Comparison of ENCODE assay signal across 1 cellular context in the genomic region with DNA sequence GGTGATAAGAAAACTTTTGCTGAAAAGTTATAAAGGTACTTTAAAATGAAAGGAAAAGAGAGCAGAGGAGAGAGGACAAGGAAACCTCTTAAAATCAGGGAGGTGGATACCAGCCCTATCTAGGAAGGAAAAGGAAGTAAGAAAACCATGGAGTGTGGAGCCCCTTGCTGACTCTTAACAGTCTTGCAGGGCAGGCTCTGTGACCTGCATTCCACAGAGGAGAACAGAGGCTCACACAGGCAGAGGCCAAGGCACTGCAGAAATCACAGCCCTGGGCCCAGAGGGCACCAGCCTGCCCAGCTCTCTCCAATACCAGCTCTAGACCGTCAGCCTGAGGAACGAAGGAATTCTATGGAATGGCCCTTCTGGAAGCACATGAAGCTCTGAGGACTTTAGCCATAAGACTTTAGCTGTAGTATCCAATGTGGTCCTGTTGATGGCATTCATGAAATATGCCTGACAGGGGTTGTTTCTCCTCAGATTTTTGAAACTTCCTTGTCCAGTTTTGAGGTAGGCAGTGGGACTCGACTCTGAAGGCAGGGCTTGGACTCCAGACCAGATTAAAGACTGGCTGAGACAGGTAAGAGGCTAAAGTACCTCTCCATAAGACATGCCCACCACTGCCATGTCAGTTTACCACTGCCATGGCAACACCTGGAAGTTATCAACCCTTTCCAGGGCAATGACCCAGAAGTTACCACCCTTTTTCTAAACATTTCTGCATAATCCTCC.
TF ChIP-seq lines count a peak whose summit lies in the region.

No MANE protein-coding gene starts in this region.

TF ChIP-seq in H1, 55 proteins besides CTCF, POLR2A, EP300 and RAD21 (continued from another document):
- TF ChIP-seq RNF2 (IDR thresholded peaks at IDR 0.05; ENCODE audit: borderline replicate concordance, low read depth, low read length, missing control alignments, poor library complexity, severe bottlenecking) (no peak), KDM4A (IDR thresholded peaks at IDR 0.05; ENCODE audit: low read depth, low read length, severe bottlenecking) (no peak), SUZ12 (IDR thresholded peaks at IDR 0.05; ENCODE audit: low read length) (no peak), BRCA1 (IDR thresholded peaks at IDR 0.05; ENCODE audit: low read depth, low read length) (no peak), TEAD4 (IDR thresholded peaks at IDR 0.05; ENCODE audit: low read depth, low read length) (no peak), ASH2L (IDR thresholded peaks at IDR 0.05; ENCODE audit: low read length) (no peak), TAF1 (IDR thresholded peaks at IDR 0.05; ENCODE audit: low read depth, low read length) (no peak)
- TF ChIP-seq, protein P1, sequence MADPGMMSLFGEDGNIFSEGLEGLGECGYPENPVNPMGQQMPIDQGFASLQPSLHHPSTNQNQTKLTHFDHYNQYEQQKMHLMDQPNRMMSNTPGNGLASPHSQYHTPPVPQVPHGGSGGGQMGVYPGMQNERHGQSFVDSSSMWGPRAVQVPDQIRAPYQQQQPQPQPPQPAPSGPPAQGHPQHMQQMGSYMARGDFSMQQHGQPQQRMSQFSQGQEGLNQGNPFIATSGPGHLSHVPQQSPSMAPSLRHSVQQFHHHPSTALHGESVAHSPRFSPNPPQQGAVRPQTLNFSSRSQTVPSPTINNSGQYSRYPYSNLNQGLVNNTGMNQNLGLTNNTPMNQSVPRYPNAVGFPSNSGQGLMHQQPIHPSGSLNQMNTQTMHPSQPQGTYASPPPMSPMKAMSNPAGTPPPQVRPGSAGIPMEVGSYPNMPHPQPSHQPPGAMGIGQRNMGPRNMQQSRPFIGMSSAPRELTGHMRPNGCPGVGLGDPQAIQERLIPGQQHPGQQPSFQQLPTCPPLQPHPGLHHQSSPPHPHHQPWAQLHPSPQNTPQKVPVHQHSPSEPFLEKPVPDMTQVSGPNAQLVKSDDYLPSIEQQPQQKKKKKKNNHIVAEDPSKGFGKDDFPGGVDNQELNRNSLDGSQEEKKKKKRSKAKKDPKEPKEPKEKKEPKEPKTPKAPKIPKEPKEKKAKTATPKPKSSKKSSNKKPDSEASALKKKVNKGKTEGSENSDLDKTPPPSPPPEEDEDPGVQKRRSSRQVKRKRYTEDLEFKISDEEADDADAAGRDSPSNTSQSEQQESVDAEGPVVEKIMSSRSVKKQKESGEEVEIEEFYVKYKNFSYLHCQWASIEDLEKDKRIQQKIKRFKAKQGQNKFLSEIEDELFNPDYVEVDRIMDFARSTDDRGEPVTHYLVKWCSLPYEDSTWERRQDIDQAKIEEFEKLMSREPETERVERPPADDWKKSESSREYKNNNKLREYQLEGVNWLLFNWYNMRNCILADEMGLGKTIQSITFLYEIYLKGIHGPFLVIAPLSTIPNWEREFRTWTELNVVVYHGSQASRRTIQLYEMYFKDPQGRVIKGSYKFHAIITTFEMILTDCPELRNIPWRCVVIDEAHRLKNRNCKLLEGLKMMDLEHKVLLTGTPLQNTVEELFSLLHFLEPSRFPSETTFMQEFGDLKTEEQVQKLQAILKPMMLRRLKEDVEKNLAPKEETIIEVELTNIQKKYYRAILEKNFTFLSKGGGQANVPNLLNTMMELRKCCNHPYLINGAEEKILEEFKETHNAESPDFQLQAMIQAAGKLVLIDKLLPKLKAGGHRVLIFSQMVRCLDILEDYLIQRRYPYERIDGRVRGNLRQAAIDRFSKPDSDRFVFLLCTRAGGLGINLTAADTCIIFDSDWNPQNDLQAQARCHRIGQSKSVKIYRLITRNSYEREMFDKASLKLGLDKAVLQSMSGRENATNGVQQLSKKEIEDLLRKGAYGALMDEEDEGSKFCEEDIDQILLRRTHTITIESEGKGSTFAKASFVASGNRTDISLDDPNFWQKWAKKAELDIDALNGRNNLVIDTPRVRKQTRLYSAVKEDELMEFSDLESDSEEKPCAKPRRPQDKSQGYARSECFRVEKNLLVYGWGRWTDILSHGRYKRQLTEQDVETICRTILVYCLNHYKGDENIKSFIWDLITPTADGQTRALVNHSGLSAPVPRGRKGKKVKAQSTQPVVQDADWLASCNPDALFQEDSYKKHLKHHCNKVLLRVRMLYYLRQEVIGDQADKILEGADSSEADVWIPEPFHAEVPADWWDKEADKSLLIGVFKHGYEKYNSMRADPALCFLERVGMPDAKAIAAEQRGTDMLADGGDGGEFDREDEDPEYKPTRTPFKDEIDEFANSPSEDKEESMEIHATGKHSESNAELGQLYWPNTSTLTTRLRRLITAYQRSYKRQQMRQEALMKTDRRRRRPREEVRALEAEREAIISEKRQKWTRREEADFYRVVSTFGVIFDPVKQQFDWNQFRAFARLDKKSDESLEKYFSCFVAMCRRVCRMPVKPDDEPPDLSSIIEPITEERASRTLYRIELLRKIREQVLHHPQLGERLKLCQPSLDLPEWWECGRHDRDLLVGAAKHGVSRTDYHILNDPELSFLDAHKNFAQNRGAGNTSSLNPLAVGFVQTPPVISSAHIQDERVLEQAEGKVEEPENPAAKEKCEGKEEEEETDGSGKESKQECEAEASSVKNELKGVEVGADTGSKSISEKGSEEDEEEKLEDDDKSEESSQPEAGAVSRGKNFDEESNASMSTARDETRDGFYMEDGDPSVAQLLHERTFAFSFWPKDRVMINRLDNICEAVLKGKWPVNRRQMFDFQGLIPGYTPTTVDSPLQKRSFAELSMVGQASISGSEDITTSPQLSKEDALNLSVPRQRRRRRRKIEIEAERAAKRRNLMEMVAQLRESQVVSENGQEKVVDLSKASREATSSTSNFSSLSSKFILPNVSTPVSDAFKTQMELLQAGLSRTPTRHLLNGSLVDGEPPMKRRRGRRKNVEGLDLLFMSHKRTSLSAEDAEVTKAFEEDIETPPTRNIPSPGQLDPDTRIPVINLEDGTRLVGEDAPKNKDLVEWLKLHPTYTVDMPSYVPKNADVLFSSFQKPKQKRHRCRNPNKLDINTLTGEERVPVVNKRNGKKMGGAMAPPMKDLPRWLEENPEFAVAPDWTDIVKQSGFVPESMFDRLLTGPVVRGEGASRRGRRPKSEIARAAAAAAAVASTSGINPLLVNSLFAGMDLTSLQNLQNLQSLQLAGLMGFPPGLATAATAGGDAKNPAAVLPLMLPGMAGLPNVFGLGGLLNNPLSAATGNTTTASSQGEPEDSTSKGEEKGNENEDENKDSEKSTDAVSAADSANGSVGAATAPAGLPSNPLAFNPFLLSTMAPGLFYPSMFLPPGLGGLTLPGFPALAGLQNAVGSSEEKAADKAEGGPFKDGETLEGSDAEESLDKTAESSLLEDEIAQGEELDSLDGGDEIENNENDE (IDR thresholded peaks at IDR 0.05; ENCODE audit: insufficient replicate concordance, low read length): no peak
